In genomic region chr5:51096859-51097258, GRCh38 we compare ENCODE assay signal across 22 cellular contexts.
DNase-seq lines count a peak whose midpoint lies in the region; ATAC-seq and TF ChIP-seq lines count a peak whose summit lies in the region.
"Had no signal": no experiment of that assay in that cellular context is flagged by ENCODE, and none has a peak within 500 bp of the region (broad histone marks: within the 10 kb centered on the region; RNA-seq: fewer than 3 reads in every experiment).

No MANE protein-coding gene starts in this region.

- H3K9me3 ChIP-seq in left lung = no peaks in the 10 kb centered on the region
- no peaks in the 10 kb centered on the region for H3K9me3 ChIP-seq in lower lobe of right lung
- H3K9me3 ChIP-seq in upper lobe of right lung = no peaks in the 10 kb centered on the region
- H3K9me3 ChIP-seq: BE2C, BLaER1 had no signal

- TF ChIP-seq CTCF in left lung (IDR thresholded peaks at IDR 0.05) (no peak), lower lobe of right lung (IDR thresholded peaks at IDR 0.05) (no peak), upper lobe of right lung (IDR thresholded peaks at IDR 0.05) (no peak)

- H3K27me3 ChIP-seq in left lung = peaks cover 5 to 54% of the 10 kb centered on the region in 2 donors
- peaks cover 17% of the 10 kb centered on the region for H3K27me3 ChIP-seq in lower lobe of right lung (ENCODE audit: low read depth)
- peaks cover 27% of the 10 kb centered on the region for H3K27me3 ChIP-seq in upper lobe of right lung
- H3K27me3 ChIP-seq: BE2C, BLaER1 had no signal

- H3K36me3 ChIP-seq in left lung (no peaks in the 10 kb centered on the region), lower lobe of right lung (no peaks in the 10 kb centered on the region), upper lobe of right lung (no peaks in the 10 kb centered on the region)
- H3K36me3 ChIP-seq: BE2C, BLaER1 had no signal

- DNase-seq in left lung = no peak
- no peak for DNase-seq in lower lobe of right lung
- no peak for DNase-seq in upper lobe of right lung
- DNase-seq in left ventricle myocardium superior = no peak
- DNase-seq: 8988T; ACHN; BE2C; C1 segment of cervical spinal cord; CD4-positive, alpha-beta memory T cell; CD4-positive, CD25-positive, alpha-beta regulatory T cell; CD8-positive, alpha-beta memory T cell; COR-L47; DMS 273 treated with DMSO at 0.1 percent for 48 hours; DMS153; DMS53; DMS79; DND-41; EL; GDM1 had no signal

- intact Hi-C loops in left lung (cut with DNase I) (no loop called here), lower lobe of right lung (cut with DNase I) (no loop called here), upper lobe of right lung (cut with DNase I) (no loop called here), left ventricle myocardium superior (cut with micrococcal nuclease) (no loop called here)

- H3K27ac ChIP-seq in left lung (no peak overlapping the region), lower lobe of right lung (no peak overlapping the region), upper lobe of right lung (no peak overlapping the region)
- H3K27ac ChIP-seq: BLaER1 had no signal

- no peaks in the 10 kb centered on the region for H3K4me1 ChIP-seq in left lung
- H3K4me1 ChIP-seq in lower lobe of right lung = no peaks in the 10 kb centered on the region
- H3K4me1 ChIP-seq in upper lobe of right lung = no peaks in the 10 kb centered on the region
- H3K4me1 ChIP-seq: BE2C, BLaER1 had no signal

- H3K4me3 ChIP-seq in left lung (no peak overlapping the region), lower lobe of right lung (no peak overlapping the region), upper lobe of right lung (no peak overlapping the region)
- H3K4me3 ChIP-seq: BLaER1, GM12878 had no signal

- ATAC-seq in left lung = peak; percentile 89
- peak; percentile 74 to 85 for ATAC-seq in lower lobe of right lung
- peak; percentile 77 for ATAC-seq in upper lobe of right lung
- ATAC-seq in left ventricle myocardium superior = no peak
- ATAC-seq in GM19397 (IDR thresholded peaks at IDR 0.05; ENCODE audit: unreplicated experiment) = no peak
- ATAC-seq: GM12878 had no signal

Comparison
In these comparisons a context has a peak if more than half of its experiments do, and no peak if none do; other contexts are left out.
1. ATAC-seq: peak in left lung (single experiment), lower lobe of right lung (2 of 2) and upper lobe of right lung (single experiment); none in left ventricle myocardium superior (single experiment) and GM19397 (single experiment).